In genomic region chr3:194344012-194344411, GRCh38 we compare ENCODE assay signal across 8 cellular contexts. TPM values are rescaled to one million over a fixed set of nuclear protein-coding genes. Genes with fewer than 3 reads are reported as not detected.
DNase-seq lines count a peak whose midpoint lies in the region; ATAC-seq and TF ChIP-seq lines count a peak whose summit lies in the region.

No MANE protein-coding gene starts in this region.

- DNase-seq in A673 (ENCODE audit: low spot score), result peak; percentile 73
- DNase-seq in NB4 (ENCODE audit: low read depth), result peak; percentile 70
- DNase-seq in T47D (ENCODE audit: low read depth in 1 of 2, low spot score in 1 of 2), result peak; percentile 86 to 99
- DNase-seq in kidney tubule cell (ENCODE audit: low spot score), result peak; percentile 61
- DNase-seq in stimulated activated CD4-positive, alpha-beta T cell treated with anti-CD3 and anti-CD28 coated beads, Interleukin-4, amount 100 ng/mL, for 1 hour, result peak; percentile 76

- TF ChIP-seq POLR2A in NB4 (IDR thresholded peaks at IDR 0.05; ENCODE audit: extremely low read depth, insufficient read length), result no peak

- no peaks in the 10 kb centered on the region for H3K4me1 ChIP-seq in A673 (ENCODE audit: insufficient read depth, low read length, poor library complexity, severe bottlenecking)

- H3K27ac ChIP-seq in A673 (ENCODE audit: low read depth, low read length, poor library complexity, severe bottlenecking), result no peak overlapping the region

- POLR2A ChIA-PET in A673 (lab: Charles Lee; ENCODE audit: low non-redundant PET), result no interaction called here

- H3K27me3 ChIP-seq in A673 (replicated peaks; ENCODE audit: insufficient read depth, low read depth, low read length, poor library complexity), result no peaks in the 10 kb centered on the region

- TF ChIP-seq CTCF in A673 (conservative IDR thresholded peaks at IDR 0.05; ENCODE audit: low read depth, low read length) (peak; percentile 95), GM12875 (IDR thresholded peaks at IDR 0.05; ENCODE audit: borderline replicate concordance, insufficient read depth, low read depth, low read length) (peak; percentile 92), NB4 (IDR thresholded peaks at IDR 0.05; ENCODE audit: low read depth, low read length) (peak; percentile 91), WI38 (IDR thresholded peaks at IDR 0.05; ENCODE audit: low read depth, low read length) (peak; percentile 88)

- intact Hi-C loops in A673 (cut with micrococcal nuclease; ENCODE audit: unreplicated experiment), result loop anchor here (2.0 kb wide), 1 partner anchor 61 kb away; no protein-coding TSS in a partner anchor

- BruUV-seq in A673 (replicated peaks; lab: Mats Ljungman, UMichigan), result no TSS peak

- H3K9me3 ChIP-seq in A673 (ENCODE audit: low read depth, low read length, poor library complexity, severe bottlenecking), result no peaks in the 10 kb centered on the region

- ATAC-seq in GM19328 (IDR thresholded peaks at IDR 0.05; ENCODE audit: unreplicated experiment), result no peak

- H3K4me3 ChIP-seq in A673 (ENCODE audit: low read depth, low read length, poor library complexity, severe bottlenecking), result no peak overlapping the region
- H3K4me3 ChIP-seq in GM12875 (ENCODE audit: low read depth, low read length), result no peak overlapping the region
- H3K4me3 ChIP-seq in NB4 (ENCODE audit: low read depth, low read length), result no peak overlapping the region
- no peak overlapping the region for H3K4me3 ChIP-seq in WI38 (ENCODE audit: low read depth, low read length)

- H3K36me3 ChIP-seq in A673 (ENCODE audit: insufficient read depth, low read length, poor library complexity, severe bottlenecking), result no peaks in the 10 kb centered on the region

- CTCF ChIA-PET in A673 (lab: Charles Lee), result interaction anchor here (0.6 to 0.7 kb wide), 3 partner anchors 163 to 678 kb away, joined by 3 to 16 read pairs (median 3); no protein-coding TSS in a partner anchor

- in situ Hi-C loops in T47D (cut with HindIII; ENCODE audit: low pct_unique_long_range_greater_than_20kb, low sequenced_read_pairs), result no loop called here

RNA-seq across cellular contexts. Expression of gene CPN2, which starts 7.1 kb away (rescaled TPM):
- total RNA-seq in A673 (2021), result not detected in 2 replicates

RNA-seq across cellular contexts. Expression of gene LRRC15, which starts 25.5 kb away (rescaled TPM):
- total RNA-seq in A673 (2021), result not detected in 2 replicates

RNA-seq across cellular contexts. Expression of gene GP5, which starts 55.1 kb away (rescaled TPM):
- total RNA-seq in A673 (2021), result 0.09 and 0.11 TPM in 2 replicates
